ENCODE assay signal across 17 cellular contexts in genomic region chr5:123518111-123518510, GRCh38. TPM values are rescaled to one million over a fixed set of nuclear protein-coding genes. Genes with fewer than 3 reads are reported as not detected.
A peak's percentile ranks its signal among the peaks of the same experiment; 100 is the strongest.
DNase-seq lines count a peak whose midpoint lies in the region; ATAC-seq, FAIRE-seq and TF ChIP-seq lines count a peak whose summit lies in the region.
"Had no signal": no experiment of that assay in that cellular context is flagged by ENCODE, and none has a peak within 500 bp of the region (broad histone marks: within the 10 kb centered on the region; RNA-seq: fewer than 3 reads in every experiment).

No MANE protein-coding gene starts in this region.

- TF ChIP-seq CTCF in GM06990 (IDR thresholded peaks at IDR 0.05; ENCODE audit: insufficient read depth, low read length, poor library complexity, severe bottlenecking), result no peak
- no peak for TF ChIP-seq CTCF in bronchial epithelial cell (IDR thresholded peaks at IDR 0.05; ENCODE audit: insufficient read depth, low read length, severe bottlenecking)
- no peak for TF ChIP-seq CTCF in HFFc6 (IDR thresholded peaks at IDR 0.05)

- CTCF ChIA-PET in naive thymus-derived CD4-positive, alpha-beta T cell (lab: Charles Lee), result no interaction called here

- ATAC-seq in GM21423 (IDR thresholded peaks at IDR 0.05; ENCODE audit: unreplicated experiment), result peak; percentile 29
- no peak for ATAC-seq in GM21526 (IDR thresholded peaks at IDR 0.05; ENCODE audit: low FRiP score, unreplicated experiment)
- no peak for ATAC-seq in naive thymus-derived CD4-positive, alpha-beta T cell
- ATAC-seq: activated CD4-positive, CD25-positive, alpha-beta regulatory T cell treated with anti-CD3 and anti-CD28 coated beads, Interleukin-2, amount 50 U/mL, for 24 hours; body of pancreas; effector memory CD8-positive, alpha-beta T cell; gastroesophageal sphincter had no signal

- H3K27me3 ChIP-seq in GM06990 (replicated peaks; ENCODE audit: control insufficient read depth, insufficient read depth, low read length) (no peaks in the 10 kb centered on the region), bronchial epithelial cell (ENCODE audit: control insufficient read depth, insufficient read depth, low read length) (no peaks in the 10 kb centered on the region)
- no peaks in the 10 kb centered on the region for H3K27me3 ChIP-seq in naive thymus-derived CD4-positive, alpha-beta T cell (ENCODE audit: control insufficient read depth in 2 of 2, insufficient read depth in 2 of 2, low read length in 2 of 2)
- H3K27me3 ChIP-seq: body of pancreas, gastroesophageal sphincter, SJSA1 had no signal

- H3K4me3 ChIP-seq in GM06990 (replicated peaks; ENCODE audit: low read depth, low read length) (no peak overlapping the region), bronchial epithelial cell (ENCODE audit: low read depth, low read length) (no peak overlapping the region)
- no peak overlapping the region for H3K4me3 ChIP-seq in naive thymus-derived CD4-positive, alpha-beta T cell (ENCODE audit: low read length)
- H3K4me3 ChIP-seq: body of pancreas, gastroesophageal sphincter, SJSA1 had no signal

- H3K4me1 ChIP-seq in naive thymus-derived CD4-positive, alpha-beta T cell (ENCODE audit: control insufficient read depth in 2 of 2, insufficient read depth in 2 of 2, low read length in 2 of 2), result peaks cover 15 to 21% of the 10 kb centered on the region in 2 donors
- H3K4me1 ChIP-seq: SJSA1 had no signal

- peak overlapping the region; percentile 6 to 83 (median 66) for H3K4me3 Mint-ChIP-seq in IgD-negative memory B cell
- no peak overlapping the region for H3K4me3 Mint-ChIP-seq in HFFc6
- peak overlapping the region in 1 of 10 donors; percentile 20 for H3K4me3 Mint-ChIP-seq in naive thymus-derived CD4-positive, alpha-beta T cell

- intact Hi-C loops in naive thymus-derived CD4-positive, alpha-beta T cell (cut with micrococcal nuclease), result loop anchor here in 1 of 2 donors (10.0 kb wide), 1 partner anchor 67 kb away; no protein-coding TSS in a partner anchor

- no peaks in the 10 kb centered on the region for H3K9me3 ChIP-seq in naive thymus-derived CD4-positive, alpha-beta T cell (ENCODE audit: control insufficient read depth in 2 of 3, low read length in 3 of 3)
- H3K9me3 ChIP-seq: body of pancreas, gastroesophageal sphincter, SJSA1 had no signal

- peak; percentile 73 for FAIRE-seq in bronchial epithelial cell (lab: Jason Lieb, UNC)
- FAIRE-seq: kidney had no signal

- H3K27ac Mint-ChIP-seq in IgD-negative memory B cell (peak overlapping the region; percentile 30 to 90 (median 71)), HFFc6 (no peak overlapping the region)
- H3K27ac Mint-ChIP-seq in naive thymus-derived CD4-positive, alpha-beta T cell, result peak overlapping the region in 1 of 9 donors; percentile 11
- H3K27ac Mint-ChIP-seq: effector memory CD8-positive, alpha-beta T cell had no signal

- peaks cover 58 to 65% (median 61%) of the 10 kb centered on the region in 3 donors for H3K4me1 Mint-ChIP-seq in IgD-negative memory B cell
- peaks cover 40% of the 10 kb centered on the region for H3K4me1 Mint-ChIP-seq in HFFc6 (ENCODE audit: low read depth)
- H3K4me1 Mint-ChIP-seq in naive thymus-derived CD4-positive, alpha-beta T cell, result peaks cover 37 to 79% (median 59%) of the 10 kb centered on the region in 7 donors

- POLR2A ChIA-PET in naive thymus-derived CD4-positive, alpha-beta T cell (lab: Charles Lee), result no interaction called here

- peak; percentile 23 for DNase-seq in GM06990 (ENCODE audit: extremely low read depth, insufficient read length)
- DNase-seq in bronchial epithelial cell (ENCODE audit: low read depth), result no peak
- no peak for DNase-seq in HFFc6
- no peak for DNase-seq in naive thymus-derived CD4-positive, alpha-beta T cell
- no peak for DNase-seq in NCI-H345 treated with DMSO at 0.1 percent for 48 hours (lab: John Stamatoyannopoulos, UW; ENCODE audit: unreplicated experiment)
- DNase-seq: body of pancreas; DMS79 treated with DMSO at 0.1 percent for 48 hours; effector memory CD8-positive, alpha-beta T cell; kidney; NCI-H146; retina had no signal

- H3K27me3 Mint-ChIP-seq in IgD-negative memory B cell (no peaks in the 10 kb centered on the region), HFFc6 (ENCODE audit: insufficient read depth) (peaks cover 1% of the 10 kb centered on the region; the same call in 1 of the 2 replicates)
- no peaks in the 10 kb centered on the region for H3K27me3 Mint-ChIP-seq in naive thymus-derived CD4-positive, alpha-beta T cell
- H3K27me3 Mint-ChIP-seq: effector memory CD8-positive, alpha-beta T cell had no signal

- H3K27ac ChIP-seq in naive thymus-derived CD4-positive, alpha-beta T cell (ENCODE audit: low read depth, low read length), result no peak overlapping the region
- H3K27ac ChIP-seq: body of pancreas, gastroesophageal sphincter, SJSA1 had no signal

- no peaks in the 10 kb centered on the region for H3K9me3 Mint-ChIP-seq in IgD-negative memory B cell
- no peaks in the 10 kb centered on the region for H3K9me3 Mint-ChIP-seq in HFFc6
- no peaks in the 10 kb centered on the region for H3K9me3 Mint-ChIP-seq in naive thymus-derived CD4-positive, alpha-beta T cell
- H3K9me3 Mint-ChIP-seq: effector memory CD8-positive, alpha-beta T cell had no signal

- H3K36me3 Mint-ChIP-seq in IgD-negative memory B cell, result no peaks in the 10 kb centered on the region
- H3K36me3 Mint-ChIP-seq in HFFc6 (ENCODE audit: low read depth), result no peaks in the 10 kb centered on the region
- peaks cover 0 to 9% (median 0%) of the 10 kb centered on the region in 5 donors for H3K36me3 Mint-ChIP-seq in naive thymus-derived CD4-positive, alpha-beta T cell

- H3K36me3 ChIP-seq in GM06990 (ENCODE audit: control insufficient read depth, insufficient read depth, low read length) (no peaks in the 10 kb centered on the region), bronchial epithelial cell (ENCODE audit: control insufficient read depth, insufficient read depth, low read length) (no peaks in the 10 kb centered on the region)
- H3K36me3 ChIP-seq in naive thymus-derived CD4-positive, alpha-beta T cell (ENCODE audit: control insufficient read depth in 2 of 3, insufficient read depth in 3 of 3, low read length in 3 of 3), result no peaks in the 10 kb centered on the region
- H3K36me3 ChIP-seq: gastroesophageal sphincter, SJSA1 had no signal

RNA-seq across cellular contexts. Expression of gene CSNK1G3, which starts 6.1 kb away (rescaled TPM):
- 53.6 TPM for polyA plus RNA-seq in IgD-negative memory B cell
- total RNA-seq in bronchial epithelial cell, result 46.6 and 50.0 TPM in 2 replicates
- total RNA-seq in HFFc6 (2021; fragmentation: NEBNext Ultra II Directional; extraction: Animal tissue kit (Norgen Biotek cat#: 25700)), result 10 to 100 TPM; 28.9 to 40.0 (median 33.3) TPM
- 10 to 100 TPM; 33.1 to 83.8 (median 71.0) TPM for total RNA-seq in naive thymus-derived CD4-positive, alpha-beta T cell
- 10 to 100 TPM; 20.0 to 25.6 TPM for polyA plus RNA-seq in naive thymus-derived CD4-positive, alpha-beta T cell
